ENCODE assay signal across 24 cellular contexts in the genomic region with DNA sequence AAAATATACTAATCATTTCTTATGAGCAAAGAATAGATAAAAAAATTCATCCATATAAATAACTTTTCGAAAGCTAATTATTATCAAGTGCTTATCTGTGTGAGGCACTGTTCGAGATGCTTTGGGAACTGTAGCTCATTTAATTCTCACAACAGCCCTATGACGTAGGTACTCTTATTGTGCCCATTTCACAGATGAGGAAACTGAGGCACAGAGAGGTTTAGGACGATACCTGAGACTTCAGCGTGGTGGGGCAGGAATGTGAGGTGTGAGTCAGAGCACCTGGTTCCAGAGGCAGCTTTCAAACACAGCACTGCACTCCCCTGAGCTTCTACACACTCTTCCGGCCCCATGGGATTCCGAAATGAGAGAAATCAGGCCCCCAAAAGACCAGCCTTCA.
DNase-seq lines count a peak whose midpoint lies in the region; ATAC-seq, FAIRE-seq and TF ChIP-seq lines count a peak whose summit lies in the region.
"Had no signal": no experiment of that assay in that cellular context is flagged by ENCODE, and none has a peak within 500 bp of the region (broad histone marks: within the 10 kb centered on the region; RNA-seq: fewer than 3 reads in every experiment).

No MANE protein-coding gene starts in this region.

- H3K79me2 ChIP-seq in K562 (ENCODE audit: control insufficient read depth, insufficient read depth, low read length): no peaks in the 10 kb centered on the region

- no peaks in the 10 kb centered on the region for H3K4me1 ChIP-seq in K562 (replicated peaks in 1 of 2; ENCODE audit: control insufficient read depth in 2 of 2, insufficient read depth in 2 of 2, low read length in 2 of 2)
- H3K4me1 ChIP-seq: A549; BLaER1 treated with 17β-estradiol and CSF1 and Interleukin-3, amounts not matched to agents 10 nM and 100 nM; Caco-2 had no signal

- no peak overlapping the region for H3K9ac ChIP-seq in K562 (ENCODE audit: insufficient read depth in 1 of 2, low read depth in 2 of 2, low read length in 2 of 2)
- H3K9ac ChIP-seq: BLaER1 treated with 17β-estradiol and CSF1 and Interleukin-3, amounts not matched to agents 10 nM and 100 nM had no signal

- no peaks in the 10 kb centered on the region for H3K9me1 ChIP-seq in K562 (ENCODE audit: control insufficient read depth, insufficient read depth, low read length)

- no peaks in the 10 kb centered on the region for H3K9me3 ChIP-seq in K562 (replicated peaks; ENCODE audit: control insufficient read depth, insufficient read depth, low read depth, low read length)
- H3K9me3 ChIP-seq: A549; BLaER1 treated with 17β-estradiol and CSF1 and Interleukin-3, amounts not matched to agents 10 nM and 100 nM; Caco-2 had no signal

- no peak overlapping the region for H2AFZ ChIP-seq in K562 (ENCODE audit: low read depth, low read length)

- no peaks in the 10 kb centered on the region; the same call in 1 of the 2 replicates for H4K20me1 ChIP-seq in K562 (replicated peaks; ENCODE audit: control insufficient read depth, insufficient read depth, low read length)
- H4K20me1 ChIP-seq: BLaER1 treated with 17β-estradiol and CSF1 and Interleukin-3, amounts not matched to agents 10 nM and 100 nM had no signal

- BruUV-seq in K562 (replicated peaks; lab: Mats Ljungman, UMichigan): no TSS peak

- H3K27me3 Mint-ChIP-seq in activated CD4-positive, alpha-beta T cell treated with anti-CD3 and anti-CD28 coated beads, Interleukin-2, amount 10 ng/mL, durations not matched to agents 24 days and 14 days: no peaks in the 10 kb centered on the region
- H3K27me3 Mint-ChIP-seq in osteocyte (ENCODE audit: unreplicated experiment): no peaks in the 10 kb centered on the region

- intact Hi-C loops in activated CD4-positive, alpha-beta T cell treated with anti-CD3 and anti-CD28 coated beads, Interleukin-2, amount 10 ng/mL, durations not matched to agents 24 days and 14 days (cut with micrococcal nuclease): no loop called here
- intact Hi-C loops in K562 (cut with micrococcal nuclease): no loop called here

- no peak overlapping the region for H3K27ac Mint-ChIP-seq in activated CD4-positive, alpha-beta T cell treated with anti-CD3 and anti-CD28 coated beads, Interleukin-2, amount 10 ng/mL, durations not matched to agents 24 days and 14 days
- H3K27ac Mint-ChIP-seq in osteocyte (ENCODE audit: unreplicated experiment): no peak overlapping the region
- H3K27ac Mint-ChIP-seq: B cell; CD4-positive, alpha-beta T cell; CD8-positive, alpha-beta T cell had no signal

- TF ChIP-seq POLR2A in K562 (conservative IDR thresholded peaks at IDR 0.05): no peak

- no peaks in the 10 kb centered on the region for H3K36me3 Mint-ChIP-seq in activated CD4-positive, alpha-beta T cell treated with anti-CD3 and anti-CD28 coated beads, Interleukin-2, amount 10 ng/mL, durations not matched to agents 24 days and 14 days (ENCODE audit: low read depth)
- no peaks in the 10 kb centered on the region for H3K36me3 Mint-ChIP-seq in osteocyte (ENCODE audit: unreplicated experiment)
- H3K36me3 Mint-ChIP-seq: CD8-positive, alpha-beta T cell had no signal

- POLR2A ChIA-PET in K562 (lab: Yijun Ruan, JAX): no interaction called here

- H3K9me3 Mint-ChIP-seq in activated CD4-positive, alpha-beta T cell treated with anti-CD3 and anti-CD28 coated beads, Interleukin-2, amount 10 ng/mL, durations not matched to agents 24 days and 14 days: no peaks in the 10 kb centered on the region
- H3K9me3 Mint-ChIP-seq in osteocyte (ENCODE audit: unreplicated experiment): no peaks in the 10 kb centered on the region
- H3K9me3 Mint-ChIP-seq: CD4-positive, alpha-beta T cell; CD8-positive, alpha-beta T cell had no signal

- H3K4me3 ChIP-seq in K562: no peak overlapping the region
- H3K4me3 ChIP-seq: A549; BLaER1 treated with 17β-estradiol and CSF1 and Interleukin-3, amounts not matched to agents 10 nM and 100 nM; GM12878 had no signal

- peak; percentile 15 for DNase-seq in activated CD4-positive, alpha-beta T cell treated with anti-CD3 and anti-CD28 coated beads, Interleukin-2, amount 10 ng/mL, durations not matched to agents 24 days and 14 days
- no peak for DNase-seq in activated CD4-positive, alpha-beta T cell treated with anti-CD3 and anti-CD28 coated beads for 48 hours
- DNase-seq in K562 (ENCODE audit: extremely low read depth in 1 of 4, low spot score in 3 of 4) (no peak), osteocyte (ENCODE audit: extremely low spot score, unreplicated experiment) (peak; percentile 21), DMS53 (lab: John Stamatoyannopoulos, UW) (no peak)
- DNase-seq: AML-193; Caco-2; Calu3; CD4-positive, alpha-beta T cell; CD8-positive, alpha-beta T cell; DMS79; DND-41; EL; GDM1 had no signal

- TF ChIP-seq RAD21 in K562 (CRISPR knock-in tag; conservative IDR thresholded peaks at IDR 0.05 in 1 of 2, IDR thresholded peaks at IDR 0.05 in 1 of 2): no peak

- in situ Hi-C loops in K562 (cut with MboI): no loop called here

- no peak for FAIRE-seq in K562 (lab: Jason Lieb, UNC)
- FAIRE-seq: A549, D721Med, GM12878, GM12892, GM18507, GM19239 had no signal

- peaks cover 33 to 57% of the 10 kb centered on the region in 2 experiments; a peak in 4 of 5 replicates for H3K27me3 ChIP-seq in K562 (ENCODE audit: control insufficient read depth in 2 of 2, insufficient read depth in 2 of 2, low read length in 2 of 2)
- H3K27me3 ChIP-seq: BLaER1 treated with 17β-estradiol and CSF1 and Interleukin-3, amounts not matched to agents 10 nM and 100 nM had no signal

- no peak overlapping the region for H3K4me2 ChIP-seq in K562 (ENCODE audit: insufficient read depth, low read length)
- H3K4me2 ChIP-seq: A549; BLaER1 treated with 17β-estradiol and CSF1 and Interleukin-3, amounts not matched to agents 10 nM and 100 nM had no signal

- no peak for TF ChIP-seq CTCF in K562 (IDR thresholded peaks at IDR 0.05 in 2 of 3, conservative IDR thresholded peaks at IDR 0.05 in 1 of 3; ENCODE audit: insufficient read depth in 2 of 3, low read depth in 1 of 3, low read length in 3 of 3)
- no peak for TF ChIP-seq CTCF in osteocyte (IDR thresholded peaks at IDR 0.05)

- H3K27ac ChIP-seq in K562 (ENCODE audit: extremely low read depth, low read depth, low read length): no peak overlapping the region
- H3K27ac ChIP-seq: 22Rv1; A549; BLaER1 treated with 17β-estradiol and CSF1 and Interleukin-3, amounts not matched to agents 10 nM and 100 nM; C4-2B had no signal

- H3K4me1 Mint-ChIP-seq in activated CD4-positive, alpha-beta T cell treated with anti-CD3 and anti-CD28 coated beads, Interleukin-2, amount 10 ng/mL, durations not matched to agents 24 days and 14 days: no peaks in the 10 kb centered on the region
- peaks cover 2% of the 10 kb centered on the region for H3K4me1 Mint-ChIP-seq in osteocyte (ENCODE audit: unreplicated experiment)
- H3K4me1 Mint-ChIP-seq: B cell had no signal

- WGBS in K562 (ENCODE audit: insufficient coverage, low coverage, missing lambda C conversion rate): 3% methylated on average over 7 of the region's 7 CpGs

- ATAC-seq in K562: no peak
- ATAC-seq: A549; CD8-positive, alpha-beta T cell; GM12878 had no signal

- H3K36me3 ChIP-seq in K562 (ENCODE audit: control insufficient read depth, insufficient read depth, low read length): no peaks in the 10 kb centered on the region
- H3K36me3 ChIP-seq: BLaER1 treated with 17β-estradiol and CSF1 and Interleukin-3, amounts not matched to agents 10 nM and 100 nM had no signal

- TF ChIP-seq EP300 in K562 (IDR thresholded peaks at IDR 0.05; ENCODE audit: low read length): no peak

- CTCF ChIA-PET in K562 (lab: Yijun Ruan, JAX; ENCODE audit: low intra/inter-chr PET ratio): no interaction called here

- H3K4me3 Mint-ChIP-seq in activated CD4-positive, alpha-beta T cell treated with anti-CD3 and anti-CD28 coated beads, Interleukin-2, amount 10 ng/mL, durations not matched to agents 24 days and 14 days: no peak overlapping the region
- H3K4me3 Mint-ChIP-seq in osteocyte (ENCODE audit: unreplicated experiment): no peak overlapping the region
- H3K4me3 Mint-ChIP-seq: B cell; CD4-positive, alpha-beta T cell; CD8-positive, alpha-beta T cell had no signal

TF ChIP-seq in K562, 482 proteins besides CTCF, POLR2A, EP300 and RAD21:
- TF ChIP-seq, protein P1, sequence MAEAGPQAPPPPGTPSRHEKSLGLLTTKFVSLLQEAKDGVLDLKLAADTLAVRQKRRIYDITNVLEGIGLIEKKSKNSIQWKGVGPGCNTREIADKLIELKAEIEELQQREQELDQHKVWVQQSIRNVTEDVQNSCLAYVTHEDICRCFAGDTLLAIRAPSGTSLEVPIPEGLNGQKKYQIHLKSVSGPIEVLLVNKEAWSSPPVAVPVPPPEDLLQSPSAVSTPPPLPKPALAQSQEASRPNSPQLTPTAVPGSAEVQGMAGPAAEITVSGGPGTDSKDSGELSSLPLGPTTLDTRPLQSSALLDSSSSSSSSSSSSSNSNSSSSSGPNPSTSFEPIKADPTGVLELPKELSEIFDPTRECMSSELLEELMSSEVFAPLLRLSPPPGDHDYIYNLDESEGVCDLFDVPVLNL (CRISPR knock-in tag; IDR thresholded peaks at IDR 0.05; ENCODE audit: low read depth): no peak
- TF ChIP-seq BCOR (IDR thresholded peaks at IDR 0.05) (peak; percentile 39; the same call in 1 of the 2 replicates), ATF1 (CRISPR knock-in tag; IDR thresholded peaks at IDR 0.05) (no peak), ATF1 (tag; IDR thresholded peaks at IDR 0.05) (0 out of 2 replicates have a peak, but pooled peaks have one; percentile 11), SIRT6 (IDR thresholded peaks at IDR 0.05; ENCODE audit: low read depth, low read length) (no peak), SLC30A9 (CRISPR knock-in tag; IDR thresholded peaks at IDR 0.05) (no peak), ZNF134 (CRISPR knock-in tag; conservative IDR thresholded peaks at IDR 0.05) (no peak), NBN (IDR thresholded peaks at IDR 0.05; ENCODE audit: low read depth) (no peak), RBM25 (IDR thresholded peaks at IDR 0.05; ENCODE audit: low read depth, low read length, severe bottlenecking) (peak; percentile 94), RCOR1 (IDR thresholded peaks at IDR 0.05; ENCODE audit: borderline replicate concordance in 1 of 2, low read depth in 2 of 2, low read length in 2 of 2) (0 out of 4 replicates have a peak, but pooled peaks of 1 of the 2 experiments have one; percentile 9)

Comparison
In these comparisons a context has a peak if more than half of its experiments do, and no peak if none do; other contexts are left out.
1. DNase-seq: peak in activated CD4-positive, alpha-beta T cell treated with anti-CD3 and anti-CD28 coated beads, Interleukin-2, amount 10 ng/mL, durations not matched to agents 24 days and 14 days (single experiment) and osteocyte (single experiment); none in activated CD4-positive, alpha-beta T cell treated with anti-CD3 and anti-CD28 coated beads for 48 hours (single experiment), K562 (0 of 4) and DMS53 (single experiment).